ENCODE assay signal across 26 cellular contexts in the genomic region with DNA sequence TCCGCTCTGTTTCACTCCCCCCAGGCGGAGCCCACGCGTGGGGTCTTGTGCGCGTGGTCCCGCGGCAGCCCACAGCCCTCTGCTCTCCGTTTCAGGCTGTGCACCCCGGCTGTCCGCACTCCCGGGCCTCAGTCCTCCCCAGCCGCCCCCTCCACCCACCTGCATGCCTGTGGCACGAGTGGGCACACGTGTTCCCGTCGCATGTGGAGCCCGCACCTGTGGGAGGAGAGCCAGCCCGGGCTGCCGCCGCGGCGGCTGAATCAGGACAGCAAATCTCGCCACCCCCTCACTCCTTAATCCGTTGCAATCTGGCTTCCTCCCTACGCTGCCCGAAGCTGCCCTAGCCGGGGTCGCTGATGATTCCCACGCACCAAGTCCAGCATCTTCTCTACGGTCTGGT.
"Had no signal": no experiment of that assay in that cellular context is flagged by ENCODE, and none has a peak within 500 bp of the region (broad histone marks: within the 10 kb centered on the region; RNA-seq: fewer than 3 reads in every experiment).

No MANE protein-coding gene starts in this region.

- ATAC-seq: effector memory CD8-positive, alpha-beta T cell; left colon; lower lobe of right lung; naive thymus-derived CD8-positive, alpha-beta T cell; right cardiac atrium had no signal

- H3K4me1 ChIP-seq: lower lobe of right lung, parathyroid adenoma, prostate gland had no signal

- H3K27ac ChIP-seq: coronary artery, esophagus squamous epithelium, left ventricle myocardium inferior, lower lobe of right lung, parathyroid adenoma, prostate gland, skin epidermis, stomach, thyroid gland, vagina had no signal

- H3K27ac Mint-ChIP-seq: effector memory CD8-positive, alpha-beta T cell; immature natural killer cell had no signal

- H3K36me3 Mint-ChIP-seq: immature natural killer cell; naive thymus-derived CD8-positive, alpha-beta T cell had no signal

- H3K27me3 ChIP-seq: thyroid gland, vagina had no signal

- DNase-seq: effector memory CD8-positive, alpha-beta T cell; erythroblast; esophagus squamous epithelium; foreskin melanocyte; glutamatergic neuron; hypothalamus; immature natural killer cell; islet precursor cell; kidney glomerular epithelial cell; left colon; left ventricle myocardium inferior; lower lobe of right lung; right cardiac atrium; stimulated activated CD4-positive, alpha-beta T cell treated with anti-CD3 and anti-CD28 coated beads, Interleukin-15, amount 100 ng/mL, for 24 hours; stimulated activated CD4-positive, alpha-beta T cell treated with anti-CD3 and anti-CD28 coated beads, Interleukin-2, amount 100 ng/mL, for 48 hours; stimulated activated naive CD4-positive, alpha-beta T cell; stomach; thyroid gland; trophoblast cell had no signal

- H3K4me3 ChIP-seq: coronary artery, esophagus squamous epithelium, left ventricle myocardium inferior, lower lobe of right lung, prostate gland, skin epidermis, stomach, thyroid gland, vagina had no signal

- H3K36me3 ChIP-seq: esophagus squamous epithelium, left ventricle myocardium inferior, lower lobe of right lung, prostate gland, stomach, thyroid gland, vagina had no signal

- FAIRE-seq: endometrium had no signal

- H3K4me3 Mint-ChIP-seq: effector memory CD8-positive, alpha-beta T cell; immature natural killer cell; naive thymus-derived CD8-positive, alpha-beta T cell had no signal

- H3K9me3 Mint-ChIP-seq: effector memory CD8-positive, alpha-beta T cell; immature natural killer cell; naive thymus-derived CD8-positive, alpha-beta T cell had no signal

- H3K9me3 ChIP-seq: esophagus squamous epithelium, left ventricle myocardium inferior, lower lobe of right lung, prostate gland, stomach, thyroid gland, vagina had no signal
